Comparison of ENCODE assay signal across 1 cellular context in genomic region chr3:179455954-179456353, GRCh38.
TF ChIP-seq lines count a peak whose summit lies in the region.

No MANE protein-coding gene starts in this region.

TF ChIP-seq in K562, 482 proteins besides CTCF, POLR2A, EP300 and RAD21:
- TF ChIP-seq ZNF384 (IDR thresholded peaks at IDR 0.05; ENCODE audit: low read depth, low read length): peak; percentile 77
- no peak for TF ChIP-seq CEBPG (CRISPR knock-in tag; IDR thresholded peaks at IDR 0.05)
- peak in 1 of 2 experiments; percentile 31; a peak in 1 of 4 replicates for TF ChIP-seq CEBPG (tag; conservative IDR thresholded peaks at IDR 0.05 in 1 of 2, IDR thresholded peaks at IDR 0.05 in 1 of 2)
- TF ChIP-seq CEBPB (tag; IDR thresholded peaks at IDR 0.05): peak; percentile 70
- TF ChIP-seq CBX3 (IDR thresholded peaks at IDR 0.05; ENCODE audit: borderline replicate concordance in 1 of 2, low read length in 2 of 2): no peak
- no peak for TF ChIP-seq ESRRA (IDR thresholded peaks at IDR 0.05; ENCODE audit: borderline replicate concordance, low read depth)
